ENCODE assay signal across 1 cellular context in the genomic region with DNA sequence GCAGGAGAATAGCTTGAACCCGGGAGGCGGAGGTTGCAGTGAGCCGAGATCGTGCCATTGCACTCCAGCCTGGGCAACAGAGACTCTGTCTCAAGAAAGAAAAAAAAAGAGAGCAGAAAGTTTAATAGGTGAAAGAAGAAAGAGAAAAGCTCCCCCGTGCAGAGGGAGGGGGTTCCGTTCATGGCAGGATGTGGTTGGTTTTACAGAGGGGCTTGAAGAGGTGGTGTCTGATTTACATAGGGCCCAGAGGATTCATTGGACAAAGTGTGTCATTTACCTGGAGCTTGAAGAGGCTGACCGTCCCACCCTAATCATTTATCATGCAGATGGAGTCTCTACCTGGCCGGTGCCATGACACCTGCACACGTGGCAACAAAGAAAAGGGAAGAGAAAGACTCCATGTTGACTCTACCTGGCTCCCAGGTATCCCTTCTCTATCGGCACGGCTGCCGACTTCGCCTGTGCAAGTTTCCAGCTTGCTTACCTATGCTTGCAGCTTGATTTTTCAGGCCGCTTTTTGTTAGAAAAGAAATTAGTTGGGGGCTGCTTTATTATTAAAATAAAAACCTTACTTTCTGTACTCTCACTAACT.
TF ChIP-seq lines count a peak whose summit lies in the region.

No MANE protein-coding gene starts in this region.

TF ChIP-seq in H1, 55 proteins besides CTCF, POLR2A, EP300 and RAD21 (continued from another document):
- TF ChIP-seq ZNF274 (IDR thresholded peaks at IDR 0.05; ENCODE audit: borderline replicate concordance, extremely low read depth, low read length) = no peak
- TF ChIP-seq PHF8 (conservative IDR thresholded peaks at IDR 0.05; ENCODE audit: low read depth, low read length) = no peak
